ENCODE assay signal across 15 cellular contexts in genomic region chr6:150346346-150346745, GRCh38. TPM values are rescaled to one million over a fixed set of nuclear protein-coding genes. Genes with fewer than 3 reads are reported as not detected.
"Had no signal": no experiment of that assay in that cellular context is flagged by ENCODE, and none has a peak within 500 bp of the region (broad histone marks: within the 10 kb centered on the region; RNA-seq: fewer than 3 reads in every experiment).

No MANE protein-coding gene starts in this region.

- H3K4me3 ChIP-seq: cardiac muscle cell, esophagus muscularis mucosa, gastrocnemius medialis, heart right ventricle, lung, pancreas, stomach, testis had no signal

- ATAC-seq: gastrocnemius medialis, heart right ventricle, left colon, pancreas had no signal

- H3K36me3 ChIP-seq: cardiac muscle cell, esophagus muscularis mucosa, gastrocnemius medialis, heart right ventricle, pancreas, stomach had no signal

- FAIRE-seq: pancreas had no signal

- H3K9me3 ChIP-seq: esophagus muscularis mucosa, gastrocnemius medialis, heart right ventricle, pancreas, stomach, testis had no signal

- H3K27me3 ChIP-seq: esophagus muscularis mucosa, gastrocnemius medialis, pancreas, stomach, testis had no signal

- DNase-seq: activated CD4-positive, alpha-beta T cell treated with anti-CD3 and anti-CD28 coated beads, Interleukin-2, amount 10 ng/mL, durations not matched to agents 7 days and 5 days; activated naive CD8-positive, alpha-beta T cell treated with anti-CD3 and anti-CD28 coated beads, Interleukin-2, amount 10 ng/mL, durations not matched to agents 7 days and 5 days; aorta; gastrocnemius medialis; heart right ventricle; left colon; naive B cell; stimulated activated CD4-positive, alpha-beta T cell treated with anti-CD3 and anti-CD28 coated beads, Interleukin-1b, Interleukin-23, amount 100 ng/mL, for 48 hours; stomach; testis had no signal

- H3K4me1 ChIP-seq: esophagus muscularis mucosa, gastrocnemius medialis, heart right ventricle, pancreas, stomach, testis had no signal

- H3K27ac ChIP-seq: cardiac muscle cell, esophagus muscularis mucosa, gastrocnemius medialis, heart right ventricle, pancreas, stomach, testis had no signal

RNA-seq across cellular contexts. Expression of gene IYD, which starts 22.5 kb away (rescaled TPM):
- total RNA-seq: activated CD4-positive, alpha-beta T cell treated with anti-CD3 and anti-CD28 coated beads, Interleukin-2, amount 10 ng/mL, durations not matched to agents 7 days and 5 days; activated naive CD8-positive, alpha-beta T cell treated with anti-CD3 and anti-CD28 coated beads, Interleukin-2, amount 10 ng/mL, durations not matched to agents 7 days and 5 days; aorta; cardiac muscle cell; esophagus muscularis mucosa; heart right ventricle; mononuclear cell had no signal
- polyA plus RNA-seq: cardiac muscle cell, heart right ventricle had no signal
